11 cellular contexts compared by ENCODE assay signal in the genomic region with DNA sequence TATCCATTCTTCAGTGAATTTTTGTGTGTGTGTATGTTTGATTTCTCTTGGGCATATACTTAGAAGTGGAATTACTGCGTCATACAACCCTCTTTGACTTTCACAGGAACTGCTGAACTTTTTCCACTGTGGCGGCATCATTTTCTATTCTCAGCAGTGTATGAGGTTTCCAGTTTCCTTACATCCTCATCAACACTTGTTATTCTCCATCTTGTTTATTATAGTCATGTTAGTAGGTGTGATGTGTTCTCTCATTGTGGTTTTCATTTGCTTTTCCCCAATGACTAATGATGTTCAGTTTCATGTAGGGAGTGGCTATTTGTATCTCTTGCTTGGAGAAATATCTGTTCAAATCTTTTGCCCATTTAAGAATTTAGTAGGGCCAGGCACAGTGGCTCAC. TPM values are rescaled to one million over a fixed set of nuclear protein-coding genes. Genes with fewer than 3 reads are reported as not detected.
DNase-seq lines count a peak whose midpoint lies in the region; ATAC-seq lines count a peak whose summit lies in the region.
"Had no signal": no experiment of that assay in that cellular context is flagged by ENCODE, and none has a peak within 500 bp of the region (broad histone marks: within the 10 kb centered on the region; RNA-seq: fewer than 3 reads in every experiment).

No MANE protein-coding gene starts in this region.

- H3K4me3 Mint-ChIP-seq in activated T-helper 1 cell treated with anti-CD3 and anti-CD28 coated beads, Interleukin-12 subunit alpha, Interleukin-12 subunit beta, Interleukin-2, Interleukin-4 antibody, amounts not matched to agents 30 ng/mL and 10 ng/mL and 1 ng/mL, durations not matched to agents 14 hours and 24 hours and 36 hours: peak overlapping the region; percentile 99
- H3K4me3 Mint-ChIP-seq in immature natural killer cell: peak overlapping the region; percentile 10 to 99 (median 19)
- peak overlapping the region; percentile 98 to 99 for H3K4me3 Mint-ChIP-seq in stimulated activated naive CD8-positive, alpha-beta T cell treated with anti-CD3 and anti-CD28 coated beads, Interleukin-15, amount 100 ng/mL, for 72 hours

- intact Hi-C loops in activated T-helper 1 cell treated with anti-CD3 and anti-CD28 coated beads, Interleukin-12 subunit alpha, Interleukin-12 subunit beta, Interleukin-2, Interleukin-4 antibody, amounts not matched to agents 30 ng/mL and 10 ng/mL and 1 ng/mL, durations not matched to agents 14 hours and 24 hours and 36 hours (cut with micrococcal nuclease): loop anchor here (1.0 to 10.0 kb wide), 5 partner anchors 112 to 606 kb away; partner anchors contain the start of gene SH2D3C

- H3K27me3 Mint-ChIP-seq in activated T-helper 1 cell treated with anti-CD3 and anti-CD28 coated beads, Interleukin-12 subunit alpha, Interleukin-12 subunit beta, Interleukin-2, Interleukin-4 antibody, amounts not matched to agents 30 ng/mL and 10 ng/mL and 1 ng/mL, durations not matched to agents 14 hours and 24 hours and 36 hours (ENCODE audit: insufficient read depth): peaks cover 3% of the 10 kb centered on the region
- peaks cover 5 to 7% (median 6%) of the 10 kb centered on the region in 3 donors for H3K27me3 Mint-ChIP-seq in immature natural killer cell (ENCODE audit: low read depth in 3 of 3)
- H3K27me3 Mint-ChIP-seq in stimulated activated naive CD8-positive, alpha-beta T cell treated with anti-CD3 and anti-CD28 coated beads, Interleukin-15, amount 100 ng/mL, for 72 hours: no peaks in the 10 kb centered on the region

- no peaks in the 10 kb centered on the region for H3K9me3 Mint-ChIP-seq in activated T-helper 1 cell treated with anti-CD3 and anti-CD28 coated beads, Interleukin-12 subunit alpha, Interleukin-12 subunit beta, Interleukin-2, Interleukin-4 antibody, amounts not matched to agents 30 ng/mL and 10 ng/mL and 1 ng/mL, durations not matched to agents 14 hours and 24 hours and 36 hours
- H3K9me3 Mint-ChIP-seq in immature natural killer cell: no peaks in the 10 kb centered on the region
- no peaks in the 10 kb centered on the region for H3K9me3 Mint-ChIP-seq in stimulated activated naive CD8-positive, alpha-beta T cell treated with anti-CD3 and anti-CD28 coated beads, Interleukin-15, amount 100 ng/mL, for 72 hours

- peaks cover 47% of the 10 kb centered on the region for H3K36me3 Mint-ChIP-seq in activated T-helper 1 cell treated with anti-CD3 and anti-CD28 coated beads, Interleukin-12 subunit alpha, Interleukin-12 subunit beta, Interleukin-2, Interleukin-4 antibody, amounts not matched to agents 30 ng/mL and 10 ng/mL and 1 ng/mL, durations not matched to agents 14 hours and 24 hours and 36 hours (ENCODE audit: low read depth)
- peaks cover 13% of the 10 kb centered on the region in 3 donors for H3K36me3 Mint-ChIP-seq in immature natural killer cell

- H3K27ac Mint-ChIP-seq in activated T-helper 1 cell treated with anti-CD3 and anti-CD28 coated beads, Interleukin-12 subunit alpha, Interleukin-12 subunit beta, Interleukin-2, Interleukin-4 antibody, amounts not matched to agents 30 ng/mL and 10 ng/mL and 1 ng/mL, durations not matched to agents 14 hours and 24 hours and 36 hours: peak overlapping the region; percentile 97
- peak overlapping the region in 5 of 6 donors; percentile 1 to 71 (median 9) for H3K27ac Mint-ChIP-seq in immature natural killer cell
- peak overlapping the region; percentile 72 to 94 for H3K27ac Mint-ChIP-seq in stimulated activated naive CD8-positive, alpha-beta T cell treated with anti-CD3 and anti-CD28 coated beads, Interleukin-15, amount 100 ng/mL, for 72 hours

- peaks cover 73% of the 10 kb centered on the region for H3K4me1 Mint-ChIP-seq in activated T-helper 1 cell treated with anti-CD3 and anti-CD28 coated beads, Interleukin-12 subunit alpha, Interleukin-12 subunit beta, Interleukin-2, Interleukin-4 antibody, amounts not matched to agents 30 ng/mL and 10 ng/mL and 1 ng/mL, durations not matched to agents 14 hours and 24 hours and 36 hours (ENCODE audit: low read depth)
- H3K4me1 Mint-ChIP-seq in immature natural killer cell: peaks cover 39 to 64% of the 10 kb centered on the region in 2 donors
- H3K4me1 Mint-ChIP-seq in stimulated activated naive CD8-positive, alpha-beta T cell treated with anti-CD3 and anti-CD28 coated beads, Interleukin-15, amount 100 ng/mL, for 72 hours: peaks cover 73% of the 10 kb centered on the region

- ATAC-seq in stimulated activated naive CD8-positive, alpha-beta T cell treated with anti-CD3 and anti-CD28 coated beads, Interleukin-15, amount 100 ng/mL, for 72 hours: peak; percentile 86
- ATAC-seq in GM18511 (IDR thresholded peaks at IDR 0.05; ENCODE audit: unreplicated experiment) (no peak), GM18519 (IDR thresholded peaks at IDR 0.05; ENCODE audit: low FRiP score, unreplicated experiment) (no peak)
- ATAC-seq: heart left ventricle, left lobe of liver had no signal

- peak; percentile 70 for DNase-seq in stimulated activated CD4-positive, alpha-beta T cell treated with anti-CD3 and anti-CD28 coated beads, Interleukin-1b, Interleukin-23, amount 100 ng/mL, for 48 hours
- no peak for DNase-seq in stimulated activated CD4-positive, alpha-beta T cell treated with anti-CD3 and anti-CD28 coated beads, Interleukin-12 subunit alpha, Interleukin-12 subunit beta, amount 100 ng/mL, for 4 hours
- peak; percentile 32 for DNase-seq in activated T-helper 1 cell treated with anti-CD3 and anti-CD28 coated beads, Interleukin-12 subunit alpha, Interleukin-12 subunit beta, Interleukin-2, Interleukin-4 antibody, amounts not matched to agents 30 ng/mL and 10 ng/mL and 1 ng/mL, durations not matched to agents 14 hours and 24 hours and 36 hours (ENCODE audit: low spot score)
- DNase-seq in immature natural killer cell (peak in 1 of 3 donors; percentile 32), hippocampal formation (lab: John Stamatoyannopoulos, UW) (no peak)
- DNase-seq in stimulated activated naive CD8-positive, alpha-beta T cell treated with anti-CD3 and anti-CD28 coated beads, Interleukin-15, amount 100 ng/mL, for 72 hours: peak; percentile 43 to 70
- DNase-seq: GM23248, heart left ventricle had no signal

RNA-seq across cellular contexts. Expression of gene ZNF79, which starts 2.6 kb away (rescaled TPM):
- total RNA-seq in activated T-helper 1 cell treated with anti-CD3 and anti-CD28 coated beads, Interleukin-12 subunit alpha, Interleukin-12 subunit beta, Interleukin-2, Interleukin-4 antibody, amounts not matched to agents 30 ng/mL and 10 ng/mL and 1 ng/mL, durations not matched to agents 14 hours and 24 hours and 36 hours: 21.7 and 23.1 TPM in 2 replicates
- 10 to 100 TPM in 1 of 3 donors, 1 to 10 TPM in 2; 4.0 to 10.9 (median 5.1) TPM for polyA plus RNA-seq in immature natural killer cell

RNA-seq across cellular contexts. Expression of gene RPL12, which starts 24.4 kb away (rescaled TPM):
- total RNA-seq in activated T-helper 1 cell treated with anti-CD3 and anti-CD28 coated beads, Interleukin-12 subunit alpha, Interleukin-12 subunit beta, Interleukin-2, Interleukin-4 antibody, amounts not matched to agents 30 ng/mL and 10 ng/mL and 1 ng/mL, durations not matched to agents 14 hours and 24 hours and 36 hours: 1,157 and 1,162 TPM in 2 replicates
- polyA plus RNA-seq in immature natural killer cell: 100 to 1,000 TPM; 517 to 724 (median 686) TPM

RNA-seq across cellular contexts. Expression of gene LRSAM1, which starts 24.6 kb away (rescaled TPM):
- 23.8 and 25.8 TPM in 2 replicates for total RNA-seq in activated T-helper 1 cell treated with anti-CD3 and anti-CD28 coated beads, Interleukin-12 subunit alpha, Interleukin-12 subunit beta, Interleukin-2, Interleukin-4 antibody, amounts not matched to agents 30 ng/mL and 10 ng/mL and 1 ng/mL, durations not matched to agents 14 hours and 24 hours and 36 hours
- polyA plus RNA-seq in immature natural killer cell: 1 to 10 TPM; 2.7 to 6.4 (median 4.4) TPM

RNA-seq across cellular contexts. Expression of gene SLC2A8, which starts 29.8 kb away (rescaled TPM):
- 10.4 and 11.6 TPM in 2 replicates for total RNA-seq in activated T-helper 1 cell treated with anti-CD3 and anti-CD28 coated beads, Interleukin-12 subunit alpha, Interleukin-12 subunit beta, Interleukin-2, Interleukin-4 antibody, amounts not matched to agents 30 ng/mL and 10 ng/mL and 1 ng/mL, durations not matched to agents 14 hours and 24 hours and 36 hours
- polyA plus RNA-seq in immature natural killer cell: 10 to 100 TPM; 11.2 to 14.5 (median 12.7) TPM

Comparison
In these comparisons a context has a peak if more than half of its experiments do, and no peak if none do; other contexts are left out.
1. DNase-seq: peak in stimulated activated CD4-positive, alpha-beta T cell treated with anti-CD3 and anti-CD28 coated beads, Interleukin-1b, Interleukin-23, amount 100 ng/mL, for 48 hours (single experiment), activated T-helper 1 cell treated with anti-CD3 and anti-CD28 coated beads, Interleukin-12 subunit alpha, Interleukin-12 subunit beta, Interleukin-2, Interleukin-4 antibody, amounts not matched to agents 30 ng/mL and 10 ng/mL and 1 ng/mL, durations not matched to agents 14 hours and 24 hours and 36 hours (single experiment) and stimulated activated naive CD8-positive, alpha-beta T cell treated with anti-CD3 and anti-CD28 coated beads, Interleukin-15, amount 100 ng/mL, for 72 hours (2 of 2); none in stimulated activated CD4-positive, alpha-beta T cell treated with anti-CD3 and anti-CD28 coated beads, Interleukin-12 subunit alpha, Interleukin-12 subunit beta, amount 100 ng/mL, for 4 hours (single experiment) and hippocampal formation (0 of 2).
2. H3K27ac Mint-ChIP-seq: peak in every context shown above with its lines; median percentile 97 in activated T-helper 1 cell treated with anti-CD3 and anti-CD28 coated beads, Interleukin-12 subunit alpha, Interleukin-12 subunit beta, Interleukin-2, Interleukin-4 antibody, amounts not matched to agents 30 ng/mL and 10 ng/mL and 1 ng/mL, durations not matched to agents 14 hours and 24 hours and 36 hours; 83 in stimulated activated naive CD8-positive, alpha-beta T cell treated with anti-CD3 and anti-CD28 coated beads, Interleukin-15, amount 100 ng/mL, for 72 hours; 9 in immature natural killer cell.
3. H3K4me3 Mint-ChIP-seq: peak in every context shown above with its lines; median percentile 99 in activated T-helper 1 cell treated with anti-CD3 and anti-CD28 coated beads, Interleukin-12 subunit alpha, Interleukin-12 subunit beta, Interleukin-2, Interleukin-4 antibody, amounts not matched to agents 30 ng/mL and 10 ng/mL and 1 ng/mL, durations not matched to agents 14 hours and 24 hours and 36 hours; 98 in stimulated activated naive CD8-positive, alpha-beta T cell treated with anti-CD3 and anti-CD28 coated beads, Interleukin-15, amount 100 ng/mL, for 72 hours; 19 in immature natural killer cell.